Comparison of ENCODE assay signal across 15 cellular contexts in genomic region chr18:3649135-3649558, GRCh38.
DNase-seq lines count a peak whose midpoint lies in the region; ATAC-seq and TF ChIP-seq lines count a peak whose summit lies in the region.
"Had no signal": no experiment of that assay in that cellular context is flagged by ENCODE, and none has a peak within 500 bp of the region (broad histone marks: within the 10 kb centered on the region; RNA-seq: fewer than 3 reads in every experiment).

No MANE protein-coding gene starts in this region.

- H3K9me3 Mint-ChIP-seq in dendritic cell treated with granulocyte-macrophage colony-stimulating factor and Interleukin-4, amounts not matched to agents 40 ng/mL and 50 ng/mL, for 4 days = no peaks in the 10 kb centered on the region
- H3K9me3 Mint-ChIP-seq: immature natural killer cell had no signal

- peaks cover 39% of the 10 kb centered on the region for H3K4me1 Mint-ChIP-seq in dendritic cell treated with granulocyte-macrophage colony-stimulating factor and Interleukin-4, amounts not matched to agents 40 ng/mL and 50 ng/mL, for 4 days (ENCODE audit: low read depth)
- H3K4me1 Mint-ChIP-seq: immature natural killer cell had no signal

- peak overlapping the region; percentile 41 for H3K27ac Mint-ChIP-seq in dendritic cell treated with granulocyte-macrophage colony-stimulating factor and Interleukin-4, amounts not matched to agents 40 ng/mL and 50 ng/mL, for 4 days
- H3K27ac Mint-ChIP-seq: immature natural killer cell had no signal

- H3K18ac ChIP-seq in neuronal stem cell (ENCODE audit: low read length) = no peak overlapping the region

- DNase-seq in ELF-1 (ENCODE audit: low read depth, low spot score) = peak; percentile 7
- DNase-seq in OCI-LY7 (ENCODE audit: low spot score) = no peak
- DNase-seq in neuronal stem cell (ENCODE audit: low spot score) = no peak
- DNase-seq in NCI-H1048 (lab: John Stamatoyannopoulos, UW) = no peak
- DNase-seq in DMS 273 (lab: John Stamatoyannopoulos, UW; ENCODE audit: unreplicated experiment) = no peak
- DNase-seq: activated gamma-delta T cell treated with Interleukin-2 at 50 U/mL for 16 hours; effector memory CD4-positive, alpha-beta T cell; immature natural killer cell; midbrain had no signal

- intact Hi-C loops in OCI-LY7 (cut with micrococcal nuclease; ENCODE audit: unreplicated experiment) = no loop called here
- intact Hi-C loops in dendritic cell treated with granulocyte-macrophage colony-stimulating factor and Interleukin-4, amounts not matched to agents 40 ng/mL and 50 ng/mL, for 4 days (cut with micrococcal nuclease) = no loop called here

- H2BK120ac ChIP-seq in neuronal stem cell (ENCODE audit: low read depth, low read length) = no peak overlapping the region

- CTCF ChIA-PET in OCI-LY7 (lab: Charles Lee; ENCODE audit: unreplicated experiment) = interaction anchor here (1.1 kb wide), 1 partner anchor 17 kb away, joined by 3 read pairs; no protein-coding TSS in a partner anchor

- H3K27ac ChIP-seq in OCI-LY7 (ENCODE audit: low read depth, low read length, poor library complexity, severe bottlenecking) (no peak overlapping the region), neuronal stem cell (replicated peaks; ENCODE audit: low read length) (no peak overlapping the region)
- H3K27ac ChIP-seq: BLaER1, ovary, VCaP had no signal

- peaks cover 58% of the 10 kb centered on the region for H3K4me1 ChIP-seq in OCI-LY7 (ENCODE audit: insufficient read depth, low read length, poor library complexity, severe bottlenecking)
- peaks cover 5 to 23% of the 10 kb centered on the region in 2 donors for H3K4me1 ChIP-seq in neuronal stem cell (ENCODE audit: control insufficient read depth in 2 of 2, insufficient read depth in 1 of 2, low read depth in 1 of 2, low read length in 2 of 2)

- no TSS peak for BruUV-seq in OCI-LY7 (replicated peaks; lab: Mats Ljungman, UMichigan)

- no peak overlapping the region for H3K4me3 Mint-ChIP-seq in dendritic cell treated with granulocyte-macrophage colony-stimulating factor and Interleukin-4, amounts not matched to agents 40 ng/mL and 50 ng/mL, for 4 days
- H3K4me3 Mint-ChIP-seq: immature natural killer cell had no signal

- no peak overlapping the region for H4K8ac ChIP-seq in neuronal stem cell (ENCODE audit: low read depth, low read length)

- no peak overlapping the region for H2BK5ac ChIP-seq in neuronal stem cell (ENCODE audit: low read length)

- H3K36me3 Mint-ChIP-seq in dendritic cell treated with granulocyte-macrophage colony-stimulating factor and Interleukin-4, amounts not matched to agents 40 ng/mL and 50 ng/mL, for 4 days (ENCODE audit: low read depth) = no peaks in the 10 kb centered on the region
- H3K36me3 Mint-ChIP-seq: immature natural killer cell had no signal

- POLR2A ChIA-PET in OCI-LY7 (lab: Charles Lee) = interaction anchor here (1.1 to 1.8 kb wide), 2 partner anchors 10 to 22 kb away, joined by 3 to 8 read pairs; no protein-coding TSS in a partner anchor

- H3K4ac ChIP-seq in neuronal stem cell (ENCODE audit: low read length) = no peak overlapping the region

- WGBS in neuronal stem cell (ENCODE audit: extremely low coverage in 2 of 2, insufficient read length in 2 of 2, insufficient replicate concordance in 1 of 2), 2 donors = no CpG with 5 or more reads among the region's 6 CpGs

- peak overlapping the region; percentile 47 for H3K4me2 ChIP-seq in OCI-LY7 (ENCODE audit: low read length)
- no peak overlapping the region for H3K4me2 ChIP-seq in neuronal stem cell (ENCODE audit: insufficient read depth, low read length, poor library complexity, severe bottlenecking)
- H3K4me2 ChIP-seq: BLaER1 had no signal

- no peak overlapping the region for H3K14ac ChIP-seq in neuronal stem cell (ENCODE audit: low read length)

- H3K9me3 ChIP-seq in OCI-LY7 (ENCODE audit: low read length) = no peaks in the 10 kb centered on the region
- H3K9me3 ChIP-seq in neuronal stem cell (replicated peaks in 1 of 2; ENCODE audit: control insufficient read depth in 2 of 2, insufficient read depth in 1 of 2, low read depth in 1 of 2, low read length in 2 of 2) = no peaks in the 10 kb centered on the region
- H3K9me3 ChIP-seq: BLaER1, ovary had no signal

- no peaks in the 10 kb centered on the region for H3K79me1 ChIP-seq in neuronal stem cell (ENCODE audit: low read depth, low read length)

- H4K20me1 ChIP-seq in OCI-LY7 (ENCODE audit: insufficient read depth, low read length) = no peaks in the 10 kb centered on the region
- H4K20me1 ChIP-seq: BLaER1 had no signal

- TF ChIP-seq CTCF in OCI-LY7 (conservative IDR thresholded peaks at IDR 0.05; ENCODE audit: low read length) = no peak

- H2AFZ ChIP-seq in OCI-LY7 (ENCODE audit: low read length) (peak overlapping the region; percentile 68), neuronal stem cell (ENCODE audit: low read length) (peak overlapping the region; percentile 66)

- H2AK5ac ChIP-seq in neuronal stem cell (ENCODE audit: low read depth, low read length) = no peak overlapping the region

- no peaks in the 10 kb centered on the region for H3K79me2 ChIP-seq in OCI-LY7 (ENCODE audit: insufficient read depth, low read depth, low read length)

- no peak overlapping the region for H2BK15ac ChIP-seq in neuronal stem cell (ENCODE audit: low read length)

- H2BK12ac ChIP-seq in neuronal stem cell (ENCODE audit: low read length) = no peak overlapping the region

- no peak overlapping the region for H3K4me3 ChIP-seq in OCI-LY7 (ENCODE audit: low read depth, low read length, poor library complexity, severe bottlenecking)
- H3K4me3 ChIP-seq in neuronal stem cell (ENCODE audit: low read length in 2 of 2) = no peak overlapping the region
- H3K4me3 ChIP-seq: BLaER1, ovary had no signal

- no peaks in the 10 kb centered on the region for H3K27me3 ChIP-seq in neuronal stem cell (ENCODE audit: control insufficient read depth in 3 of 3, insufficient read depth in 3 of 3, low read depth in 1 of 3, low read length in 3 of 3)
- H3K27me3 ChIP-seq: BLaER1, ovary had no signal

- no peaks in the 10 kb centered on the region for H3K9me2 ChIP-seq in OCI-LY7 (ENCODE audit: insufficient read depth, low read length)

- no peak overlapping the region for H4K91ac ChIP-seq in neuronal stem cell (ENCODE audit: low read depth, low read length, poor library complexity)

- H3K23ac ChIP-seq in neuronal stem cell (ENCODE audit: low read depth, low read length, poor library complexity) = no peak overlapping the region

- H3K27me3 Mint-ChIP-seq in dendritic cell treated with granulocyte-macrophage colony-stimulating factor and Interleukin-4, amounts not matched to agents 40 ng/mL and 50 ng/mL, for 4 days = no peaks in the 10 kb centered on the region

- H3K36me3 ChIP-seq in OCI-LY7 (ENCODE audit: insufficient read depth, low read length) (no peaks in the 10 kb centered on the region), neuronal stem cell (replicated peaks in 1 of 2; ENCODE audit: control insufficient read depth in 2 of 2, insufficient read depth in 2 of 2, low read length in 2 of 2) (no peaks in the 10 kb centered on the region)
- H3K36me3 ChIP-seq: BLaER1, ovary had no signal

- no peak overlapping the region for H3K9ac ChIP-seq in neuronal stem cell (ENCODE audit: low read depth, low read length, poor library complexity)
- H3K9ac ChIP-seq: BLaER1 had no signal

- ATAC-seq in HG03097 (IDR thresholded peaks at IDR 0.05; ENCODE audit: low FRiP score, unreplicated experiment) (no peak), HG02678 (IDR thresholded peaks at IDR 0.05; ENCODE audit: unreplicated experiment) (no peak)
